25 cellular contexts compared by ENCODE assay signal in the genomic region with DNA sequence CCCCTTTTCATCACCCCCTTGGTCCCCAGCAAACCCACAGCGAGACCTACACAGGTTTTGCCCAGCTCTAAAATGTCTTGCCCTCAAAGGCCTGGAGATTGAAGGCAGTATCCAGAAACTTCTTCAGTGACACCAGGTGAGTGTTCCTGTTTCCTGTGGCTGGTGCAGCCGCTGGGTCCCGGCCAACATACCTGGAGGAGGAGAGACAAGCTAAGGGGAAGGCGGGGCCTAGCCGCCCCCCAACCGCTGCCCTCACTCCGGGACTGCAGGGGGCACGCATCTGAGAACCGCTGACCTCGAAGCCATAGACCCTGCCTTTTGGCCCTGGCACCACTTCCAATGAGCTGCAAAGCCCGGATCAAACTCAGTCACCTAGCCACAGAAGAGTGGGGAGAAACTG. TPM values are rescaled to one million over a fixed set of nuclear protein-coding genes. Genes with fewer than 3 reads are reported as not detected.
"Had no signal": no experiment of that assay in that cellular context is flagged by ENCODE, and none has a peak within 500 bp of the region (broad histone marks: within the 10 kb centered on the region; RNA-seq: fewer than 3 reads in every experiment).

No MANE protein-coding gene starts in this region.

- DNase-seq: activated B cell treated with CpG ODN at 0.5 μM for 24 hours; activated CD4-positive, alpha-beta memory T cell treated with anti-CD3 and anti-CD28 coated beads for 36 hours; activated CD4-positive, alpha-beta T cell treated with anti-CD3 and anti-CD28 coated beads for 1 hour; activated CD4-positive, alpha-beta T cell treated with anti-CD3 and anti-CD28 coated beads, Interleukin-2, amount 10 ng/mL, durations not matched to agents 7 days and 5 days; activated CD8-positive, alpha-beta memory T cell treated with anti-CD3 and anti-CD28 coated beads for 24 hours; activated gamma-delta T cell; activated naive CD4-positive, alpha-beta T cell treated with anti-CD3 and anti-CD28 coated beads for 36 hours; activated T-cell treated with anti-CD3 and anti-CD28 coated beads, Interleukin-2, amount 50 U/mL, for 48 hours; amygdala; cerebellar nuclear complex; Kasumi-1; NCI-H1105 treated with DMSO at 0.1 percent for 48 hours; NCI-H1436 treated with DMSO at 0.1 percent for 48 hours; NCI-H187; NCI-H2081; NCI-H510A treated with DMSO at 0.1 percent for 48 hours; NCI-H69; NK-92 treated with Interleukin-12 subunit alpha and Interleukin-12 subunit beta, amount 100 ng/mL, for 24 hours; OCI-M1; Right ventricle myocardium superior; SJCRH30 had no signal

- H3K36me3 ChIP-seq: Peyer's patch, SJCRH30 had no signal

- H3K27ac ChIP-seq: Peyer's patch, RWPE1, SJCRH30 had no signal

- FAIRE-seq: astrocyte had no signal

- ATAC-seq: activated T-helper 17 cell treated with anti-CD3 and anti-CD28 coated beads, Interleukin-2, amount 50 U/mL, for 72 hours had no signal

- H3K4me3 ChIP-seq: Peyer's patch, SJCRH30 had no signal

- H3K9me3 ChIP-seq: Peyer's patch, SJCRH30 had no signal

- H3K27me3 ChIP-seq: Peyer's patch, SJCRH30 had no signal

- H3K4me1 ChIP-seq: Peyer's patch, SJCRH30 had no signal

RNA-seq across cellular contexts. Expression of gene OGDHL, which starts 27.0 kb away (rescaled TPM):
- total RNA-seq: activated B cell treated with CpG ODN at 0.5 μM for 24 hours; activated CD4-positive, alpha-beta T cell treated with anti-CD3 and anti-CD28 coated beads, Interleukin-2, amount 10 ng/mL, durations not matched to agents 7 days and 5 days had no signal

RNA-seq across cellular contexts. Expression of gene C10orf53, which starts 55.7 kb away (rescaled TPM):
- total RNA-seq: activated B cell treated with CpG ODN at 0.5 μM for 24 hours; activated CD4-positive, alpha-beta memory T cell treated with anti-CD3 and anti-CD28 coated beads for 36 hours; activated CD4-positive, alpha-beta T cell treated with anti-CD3 and anti-CD28 coated beads, Interleukin-2, amount 10 ng/mL, durations not matched to agents 7 days and 5 days; activated naive CD4-positive, alpha-beta T cell treated with anti-CD3 and anti-CD28 coated beads for 36 hours; activated T-helper 17 cell treated with anti-CD3 and anti-CD28 coated beads, Interleukin-2, amount 50 U/mL, for 72 hours; astrocyte; Peyer's patch; Right ventricle myocardium superior; SJCRH30 had no signal
